18 cellular contexts compared by ENCODE assay signal in genomic region chr2:111667001-111667400, GRCh38.
"Had no signal": no experiment of that assay in that cellular context is flagged by ENCODE, and none has a peak within 500 bp of the region (broad histone marks: within the 10 kb centered on the region; RNA-seq: fewer than 3 reads in every experiment).

No MANE protein-coding gene starts in this region.

- H3K4me3 Mint-ChIP-seq: activated CD4-positive, alpha-beta T cell treated with anti-CD3 and anti-CD28 coated beads, Interleukin-2, amount 10 ng/mL, durations not matched to agents 24 days and 14 days; activated naive CD4-positive, alpha-beta T cell treated with anti-CD3 and anti-CD28 coated beads, Interleukin-2, amount 50 U/mL, for 24 hours; endodermal cell; naive thymus-derived CD4-positive, alpha-beta T cell; neural progenitor cell had no signal

- H3K27me3 Mint-ChIP-seq: activated naive CD4-positive, alpha-beta T cell treated with anti-CD3 and anti-CD28 coated beads, Interleukin-2, amount 50 U/mL, for 24 hours had no signal

- H3K9me3 Mint-ChIP-seq: activated CD4-positive, alpha-beta T cell treated with anti-CD3 and anti-CD28 coated beads, Interleukin-2, amount 10 ng/mL, durations not matched to agents 24 days and 14 days; activated naive CD4-positive, alpha-beta T cell treated with anti-CD3 and anti-CD28 coated beads, Interleukin-2, amount 50 U/mL, for 24 hours had no signal

- H3K9me3 ChIP-seq: ascending aorta, heart right ventricle, testis, upper lobe of left lung had no signal

- H3K4me1 Mint-ChIP-seq: activated naive CD4-positive, alpha-beta T cell treated with anti-CD3 and anti-CD28 coated beads, Interleukin-2, amount 50 U/mL, for 24 hours had no signal

- H2AFZ ChIP-seq: neural progenitor cell had no signal

- H3K27ac ChIP-seq: ascending aorta, brain microvascular endothelial cell, epithelial cell of prostate, neural progenitor cell, testis, upper lobe of left lung had no signal

- H3K36me3 Mint-ChIP-seq: activated naive CD4-positive, alpha-beta T cell treated with anti-CD3 and anti-CD28 coated beads, Interleukin-2, amount 50 U/mL, for 24 hours; neural progenitor cell had no signal

- H3K4me1 ChIP-seq: ascending aorta, neural progenitor cell, testis had no signal

- H3K36me3 ChIP-seq: ascending aorta, brain microvascular endothelial cell, heart right ventricle, neural progenitor cell, upper lobe of left lung had no signal

- H3K9ac ChIP-seq: neural progenitor cell had no signal

- DNase-seq: activated CD4-positive, alpha-beta T cell treated with anti-CD3 and anti-CD28 coated beads, Interleukin-2, amount 10 ng/mL, durations not matched to agents 24 days and 14 days; activated gamma-delta T cell treated with Interleukin-2 at 50 U/mL for 16 hours; activated T-cell treated with anti-CD3 and anti-CD28 coated beads, Interleukin-2, amount 50 U/mL, for 1 hour; central memory CD4-positive, alpha-beta T cell; kidney; stimulated activated CD4-positive, alpha-beta T cell treated with anti-CD3 and anti-CD28 coated beads, Interleukin-2, amount 100 ng/mL, for 48 hours; stimulated activated naive CD4-positive, alpha-beta T cell; testis had no signal

- H3K4me3 ChIP-seq: ascending aorta, heart right ventricle, lung, neural progenitor cell, testis, upper lobe of left lung had no signal

- FAIRE-seq: kidney had no signal

- H3K27ac Mint-ChIP-seq: activated CD4-positive, alpha-beta T cell treated with anti-CD3 and anti-CD28 coated beads, Interleukin-2, amount 10 ng/mL, durations not matched to agents 24 days and 14 days; activated naive CD4-positive, alpha-beta T cell treated with anti-CD3 and anti-CD28 coated beads, Interleukin-2, amount 50 U/mL, for 24 hours; endodermal cell; naive thymus-derived CD4-positive, alpha-beta T cell; neural progenitor cell had no signal

- H3K27me3 ChIP-seq: ascending aorta, brain microvascular endothelial cell, heart right ventricle, neural progenitor cell, testis, upper lobe of left lung had no signal

- H3K4me2 ChIP-seq: neural progenitor cell had no signal
